10 cellular contexts compared by ENCODE assay signal in genomic region chr2:128314348-128315121, GRCh38. TPM values are rescaled to one million over a fixed set of nuclear protein-coding genes. Genes with fewer than 3 reads are reported as not detected.
DNase-seq lines count a peak whose midpoint lies in the region; ATAC-seq lines count a peak whose summit lies in the region.
"Had no signal": no experiment of that assay in that cellular context is flagged by ENCODE, and none has a peak within 500 bp of the region (broad histone marks: within the 10 kb centered on the region; RNA-seq: fewer than 3 reads in every experiment).

No MANE protein-coding gene starts in this region.

- CTCF ChIA-PET in activated CD8-positive, alpha-beta memory T cell treated with anti-CD3 and anti-CD28 coated beads, Interleukin-2, amount 10 ng/mL, durations not matched to agents 7 days and 5 days (lab: Charles Lee), result no interaction called here

- H3K4me3 Mint-ChIP-seq in activated CD8-positive, alpha-beta memory T cell treated with anti-CD3 and anti-CD28 coated beads, Interleukin-2, amount 10 ng/mL, durations not matched to agents 7 days and 5 days, result no peak overlapping the region

- DNase-seq in activated CD4-positive, CD25-positive, alpha-beta regulatory T cell treated with anti-CD3 and anti-CD28 coated beads, Interleukin-2, amount 50 U/mL, for 72 hours, result peak; percentile 24
- no peak for DNase-seq in activated CD4-positive, CD25-positive, alpha-beta regulatory T cell (lab: John Stamatoyannopoulos, UW)
- peak; percentile 34 for DNase-seq in activated CD8-positive, alpha-beta memory T cell treated with anti-CD3 and anti-CD28 coated beads, Interleukin-2, amount 10 ng/mL, durations not matched to agents 7 days and 5 days
- DNase-seq in head of caudate nucleus (peak in 31 of 42 donors; percentile 1 to 42 (median 11)), posterior vena cava (ENCODE audit: low spot score) (peak; percentile 57)
- DNase-seq: MM.1S had no signal

- intact Hi-C loops in head of caudate nucleus (cut with DNase I) (loop anchor here (5.0 to 10.0 kb wide), 3 partner anchors 80 to 1560 kb away; no protein-coding TSS in a partner anchor), posterior vena cava (cut with DNase I) (loop anchor here in 1 of 2 donors (10.0 kb wide), 1 partner anchor 210 kb away; no protein-coding TSS in a partner anchor)

- no peaks in the 10 kb centered on the region for H3K9me3 Mint-ChIP-seq in activated CD8-positive, alpha-beta memory T cell treated with anti-CD3 and anti-CD28 coated beads, Interleukin-2, amount 10 ng/mL, durations not matched to agents 7 days and 5 days (ENCODE audit: low read depth)

- no peaks in the 10 kb centered on the region for H3K36me3 Mint-ChIP-seq in activated CD8-positive, alpha-beta memory T cell treated with anti-CD3 and anti-CD28 coated beads, Interleukin-2, amount 10 ng/mL, durations not matched to agents 7 days and 5 days

- H3K4me1 Mint-ChIP-seq in activated CD8-positive, alpha-beta memory T cell treated with anti-CD3 and anti-CD28 coated beads, Interleukin-2, amount 10 ng/mL, durations not matched to agents 7 days and 5 days, result peaks cover 9% of the 10 kb centered on the region

- H3K27ac Mint-ChIP-seq in activated CD8-positive, alpha-beta memory T cell treated with anti-CD3 and anti-CD28 coated beads, Interleukin-2, amount 10 ng/mL, durations not matched to agents 7 days and 5 days, result no peak overlapping the region

- ATAC-seq in activated CD8-positive, alpha-beta memory T cell treated with anti-CD3 and anti-CD28 coated beads, Interleukin-2, amount 10 ng/mL, durations not matched to agents 7 days and 5 days, result no peak
- ATAC-seq in HG03439 (IDR thresholded peaks at IDR 0.05; ENCODE audit: unreplicated experiment) (no peak), HG03442 (IDR thresholded peaks at IDR 0.05; ENCODE audit: unreplicated experiment) (no peak), GM21717 (IDR thresholded peaks at IDR 0.05; ENCODE audit: unreplicated experiment) (no peak)
- ATAC-seq: A549 had no signal

- peaks cover 10% of the 10 kb centered on the region for H3K27me3 Mint-ChIP-seq in activated CD8-positive, alpha-beta memory T cell treated with anti-CD3 and anti-CD28 coated beads, Interleukin-2, amount 10 ng/mL, durations not matched to agents 7 days and 5 days

RNA-seq across cellular contexts. Expression of gene HS6ST1, which starts 4.1 kb away (rescaled TPM):
- 1 to 10 TPM; 7.0 to 8.6 TPM for total RNA-seq in activated CD8-positive, alpha-beta memory T cell treated with anti-CD3 and anti-CD28 coated beads, Interleukin-2, amount 10 ng/mL, durations not matched to agents 7 days and 5 days
- 10 to 100 TPM; 16.9 to 22.4 TPM for total RNA-seq in posterior vena cava

Comparison
In these comparisons a context has a peak if more than half of its experiments do, and no peak if none do; other contexts are left out.
1. DNase-seq: peak in activated CD4-positive, CD25-positive, alpha-beta regulatory T cell treated with anti-CD3 and anti-CD28 coated beads, Interleukin-2, amount 50 U/mL, for 72 hours (single experiment), activated CD8-positive, alpha-beta memory T cell treated with anti-CD3 and anti-CD28 coated beads, Interleukin-2, amount 10 ng/mL, durations not matched to agents 7 days and 5 days (single experiment), head of caudate nucleus (31 of 42) and posterior vena cava (single experiment); none in activated CD4-positive, CD25-positive, alpha-beta regulatory T cell (0 of 4).